In genomic region chr1:151457911-151458882, GRCh38 we compare ENCODE assay signal across 1 cellular context.
TF ChIP-seq lines count a peak whose summit lies in the region.

No MANE protein-coding gene starts in this region.

TF ChIP-seq in HEK293, 187 proteins besides CTCF, POLR2A, EP300 and RAD21 (continued from another document and continues in another):
- TF ChIP-seq AEBP2 (tag by site-specific recombination; IDR thresholded peaks at IDR 0.05; ENCODE audit: borderline replicate concordance), result no peak
- no peak for TF ChIP-seq ZNF214 (tag by site-specific recombination; IDR thresholded peaks at IDR 0.05; ENCODE audit: borderline replicate concordance)
- no peak for TF ChIP-seq ZNF48 (tag by site-specific recombination; IDR thresholded peaks at IDR 0.05)
- TF ChIP-seq ZNF555 (tag by site-specific recombination; conservative IDR thresholded peaks at IDR 0.05), result no peak
- TF ChIP-seq HOXA7 (CRISPR knock-in tag; IDR thresholded peaks at IDR 0.05; ENCODE audit: borderline replicate concordance), result no peak
- TF ChIP-seq ZFP37 (tag by site-specific recombination; IDR thresholded peaks at IDR 0.05), result peak; percentile 25; the same call in 1 of the 2 replicates
- TF ChIP-seq ZNF239 (tag by site-specific recombination; IDR thresholded peaks at IDR 0.05), result no peak
- no peak for TF ChIP-seq ZNF223 (tag by site-specific recombination; IDR thresholded peaks at IDR 0.05)
- peak; percentile 23; the same call in 1 of the 2 replicates for TF ChIP-seq ZNF146 (tag by site-specific recombination; IDR thresholded peaks at IDR 0.05)
- no peak for TF ChIP-seq EGR2 (tag by site-specific recombination; IDR thresholded peaks at IDR 0.05; ENCODE audit: low read depth)
- TF ChIP-seq ZNF610 (tag by site-specific recombination; IDR thresholded peaks at IDR 0.05; ENCODE audit: borderline replicate concordance), result peak; percentile 48; the same call in 1 of the 2 replicates
- TF ChIP-seq REST (tag by site-specific recombination; IDR thresholded peaks at IDR 0.05), result 0 out of 2 replicates have a peak, but pooled peaks have one; percentile 42
- TF ChIP-seq PRDM6 (tag by site-specific recombination; IDR thresholded peaks at IDR 0.05), result 0 out of 2 replicates have a peak, but pooled peaks have one; percentile 39
- no peak; the same call in 1 of the 2 replicates for TF ChIP-seq KLF9 (tag by site-specific recombination; IDR thresholded peaks at IDR 0.05; ENCODE audit: low read depth)
- no peak for TF ChIP-seq ZBTB6 (tag by site-specific recombination; IDR thresholded peaks at IDR 0.05)
- TF ChIP-seq GFI1B (tag by site-specific recombination; IDR thresholded peaks at IDR 0.05), result peak; percentile 95
- no peak for TF ChIP-seq ZNF266 (tag by site-specific recombination; IDR thresholded peaks at IDR 0.05; ENCODE audit: low read depth)
- peak; percentile 59; the same call in 1 of the 2 replicates for TF ChIP-seq ZBTB1 (tag by site-specific recombination; IDR thresholded peaks at IDR 0.05)
- no peak; the same call in 1 of the 2 replicates for TF ChIP-seq ZNF558 (tag by site-specific recombination; IDR thresholded peaks at IDR 0.05)
- TF ChIP-seq TSHZ1 (tag by site-specific recombination; IDR thresholded peaks at IDR 0.05; ENCODE audit: borderline replicate concordance), result peak; percentile 52; the same call in 1 of the 2 replicates
- no peak for TF ChIP-seq ZNF473 (tag by site-specific recombination; IDR thresholded peaks at IDR 0.05)
- TF ChIP-seq ZNF518A (tag by site-specific recombination; conservative IDR thresholded peaks at IDR 0.05; ENCODE audit: low read depth), result peak; percentile 63
- no peak for TF ChIP-seq ZFP3 (tag by site-specific recombination; IDR thresholded peaks at IDR 0.05; ENCODE audit: low read depth)
- TF ChIP-seq ZNF311 (tag by site-specific recombination; IDR thresholded peaks at IDR 0.05; ENCODE audit: borderline replicate concordance), result no peak
- TF ChIP-seq ZNF514 (tag by site-specific recombination; IDR thresholded peaks at IDR 0.05), result no peak
- no peak for TF ChIP-seq ZNF510 (tag by site-specific recombination; IDR thresholded peaks at IDR 0.05; ENCODE audit: insufficient replicate concordance)
- TF ChIP-seq ZSCAN23 (tag by site-specific recombination; IDR thresholded peaks at IDR 0.05), result peak; percentile 72; the same call in 1 of the 2 replicates
- TF ChIP-seq ZNF114 (tag by site-specific recombination; IDR thresholded peaks at IDR 0.05), result no peak
- peak; percentile 77 for TF ChIP-seq ZBTB8A (tag by site-specific recombination; IDR thresholded peaks at IDR 0.05)
- TF ChIP-seq OSR2 (tag by site-specific recombination; IDR thresholded peaks at IDR 0.05), result no peak
- TF ChIP-seq ZNF23 (tag by site-specific recombination; IDR thresholded peaks at IDR 0.05; ENCODE audit: borderline replicate concordance), result no peak
- TF ChIP-seq SCRT1 (tag by site-specific recombination; IDR thresholded peaks at IDR 0.05; ENCODE audit: borderline replicate concordance), result no peak
- no peak for TF ChIP-seq ZNF211 (tag by site-specific recombination; IDR thresholded peaks at IDR 0.05; ENCODE audit: low read depth)
- no peak for TF ChIP-seq ZNF768 (tag by site-specific recombination; IDR thresholded peaks at IDR 0.05)
- peak; percentile 58 for TF ChIP-seq ZNF341 (tag by site-specific recombination; IDR thresholded peaks at IDR 0.05; ENCODE audit: low read depth)
- no peak for TF ChIP-seq REPIN1 (tag by site-specific recombination; IDR thresholded peaks at IDR 0.05; ENCODE audit: low read depth)
- peak; percentile 43; the same call in 1 of the 2 replicates for TF ChIP-seq ZNF449 (tag by site-specific recombination; IDR thresholded peaks at IDR 0.05)
- TF ChIP-seq ZNF335 (tag by site-specific recombination; conservative IDR thresholded peaks at IDR 0.05), result peak; percentile 61
- peak; percentile 96 for TF ChIP-seq KLF16 (tag by site-specific recombination; IDR thresholded peaks at IDR 0.05)
- no peak for TF ChIP-seq ZNF776 (tag by site-specific recombination; IDR thresholded peaks at IDR 0.05; ENCODE audit: borderline replicate concordance)
- TF ChIP-seq ZNF596 (tag by site-specific recombination; IDR thresholded peaks at IDR 0.05), result no peak
